19 cellular contexts compared by ENCODE assay signal in genomic region chr13:64767054-64767453, GRCh38.
DNase-seq lines count a peak whose midpoint lies in the region; ATAC-seq, FAIRE-seq and TF ChIP-seq lines count a peak whose summit lies in the region.
"Had no signal": no experiment of that assay in that cellular context is flagged by ENCODE, and none has a peak within 500 bp of the region (broad histone marks: within the 10 kb centered on the region; RNA-seq: fewer than 3 reads in every experiment).

No MANE protein-coding gene starts in this region.

- FAIRE-seq in endothelial cell of umbilical vein (lab: Jason Lieb, UNC) = no peak
- FAIRE-seq: GM12878, GM18507 had no signal

- H2AFZ ChIP-seq in endothelial cell of umbilical vein (ENCODE audit: low read depth, low read length) = peak overlapping the region; percentile 83

- peaks cover 21% of the 10 kb centered on the region for H3K4me1 ChIP-seq in endothelial cell of umbilical vein (ENCODE audit: control insufficient read depth, extremely low read depth, insufficient read depth, low read length)

- H3K4me3 Mint-ChIP-seq in WTC11 = no peak overlapping the region
- H3K4me3 Mint-ChIP-seq in activated T-helper 17 cell treated with anti-CD3 and anti-CD28 coated beads, Interleukin-2, amount 50 U/mL, for 72 hours = no peak overlapping the region
- H3K4me3 Mint-ChIP-seq: B cell; CD4-positive, alpha-beta T cell; HFFc6 had no signal

- DNase-seq in G401 (ENCODE audit: low spot score) (peak; percentile 51), NCI-H1694 treated with DMSO at 0.1 percent for 48 hours (lab: John Stamatoyannopoulos, UW) (peak; percentile 1), WTC11 (ENCODE audit: low spot score) (no peak), endothelial cell of umbilical vein (ENCODE audit: low read depth, low spot score) (no peak), AML-193 (lab: John Stamatoyannopoulos, UW) (no peak)
- DNase-seq: 8988T; C1 segment of cervical spinal cord; Calu3; CD4-positive, alpha-beta T cell; DMS 273 treated with DMSO at 0.1 percent for 48 hours; HCEC 1CT; HFFc6 had no signal

- no peaks in the 10 kb centered on the region for H3K9me1 ChIP-seq in endothelial cell of umbilical vein (replicated peaks; ENCODE audit: control insufficient read depth, extremely low read depth, insufficient read depth, low read length)

- H3K79me2 ChIP-seq in endothelial cell of umbilical vein (ENCODE audit: control insufficient read depth, insufficient read depth, low read length) = no peaks in the 10 kb centered on the region

- no peak for ATAC-seq in WTC11
- ATAC-seq in HG02852 (IDR thresholded peaks at IDR 0.05; ENCODE audit: unreplicated experiment) = no peak
- ATAC-seq in activated T-helper 17 cell treated with anti-CD3 and anti-CD28 coated beads, Interleukin-2, amount 50 U/mL, for 72 hours (replicated peaks) = no peak
- no peak for ATAC-seq in GM21423 (IDR thresholded peaks at IDR 0.05; ENCODE audit: unreplicated experiment)
- ATAC-seq: GM12878 had no signal

- no peaks in the 10 kb centered on the region for H3K36me3 ChIP-seq in endothelial cell of umbilical vein (ENCODE audit: control insufficient read depth in 2 of 2, extremely low read depth in 1 of 2, insufficient read depth in 2 of 2, low read length in 2 of 2)

- TF ChIP-seq CTCF in WTC11 (IDR thresholded peaks at IDR 0.05) (no peak), endothelial cell of umbilical vein (IDR thresholded peaks at IDR 0.05; ENCODE audit: extremely low read depth in 1 of 2, insufficient read depth in 1 of 2, low read depth in 1 of 2, low read length in 2 of 2) (no peak)

- dilution Hi-C loops in endothelial cell of umbilical vein (cut with MboI; ENCODE audit: extremely low pct_ligation_motif_present, low sequenced_read_pairs) = no loop called here

- CTCF ChIA-PET in WTC11 (lab: Charles Lee) = interaction anchor here (1.0 kb wide), 1 partner anchor 9 kb away, joined by 3 read pairs; no protein-coding TSS in a partner anchor
- CTCF ChIA-PET in endothelial cell of umbilical vein (lab: Charles Lee) = no interaction called here

- no peak for TF ChIP-seq POLR2A in endothelial cell of umbilical vein (IDR thresholded peaks at IDR 0.05; ENCODE audit: low read depth, low read length)

- peak overlapping the region; percentile 62 for H3K4me2 ChIP-seq in endothelial cell of umbilical vein (ENCODE audit: insufficient read depth, low read length)

- H3K27me3 ChIP-seq in endothelial cell of umbilical vein (ENCODE audit: control insufficient read depth in 2 of 2, insufficient read depth in 2 of 2, low read length in 2 of 2) = no peaks in the 10 kb centered on the region

- intact Hi-C loops in endothelial cell of umbilical vein (cut with micrococcal nuclease) = no loop called here

- H3K36me3 Mint-ChIP-seq in WTC11 = 0 out of 2 replicates have a peak, but pooled peaks cover 3% of the 10 kb centered on the region
- H3K36me3 Mint-ChIP-seq in activated T-helper 17 cell treated with anti-CD3 and anti-CD28 coated beads, Interleukin-2, amount 50 U/mL, for 72 hours (ENCODE audit: low read depth) = no peaks in the 10 kb centered on the region

- POLR2A ChIA-PET in WTC11 (lab: Charles Lee) = no interaction called here
- POLR2A ChIA-PET in endothelial cell of umbilical vein (lab: Charles Lee) = no interaction called here

- H3K4me3 ChIP-seq in endothelial cell of umbilical vein (replicated peaks in 1 of 3; ENCODE audit: insufficient read depth in 1 of 3, low read depth in 1 of 3, low read length in 3 of 3) = no peak overlapping the region
- H3K4me3 ChIP-seq: GM12878 had no signal

- H3K27ac Mint-ChIP-seq in WTC11 = peak overlapping the region; percentile 10; the same call in 1 of the 2 replicates
- H3K27ac Mint-ChIP-seq in activated T-helper 17 cell treated with anti-CD3 and anti-CD28 coated beads, Interleukin-2, amount 50 U/mL, for 72 hours = no peak overlapping the region
- H3K27ac Mint-ChIP-seq: B cell; CD4-positive, alpha-beta T cell; HFFc6 had no signal

- H3K4me1 Mint-ChIP-seq in WTC11 = peaks cover 8% of the 10 kb centered on the region
- H3K4me1 Mint-ChIP-seq in activated T-helper 17 cell treated with anti-CD3 and anti-CD28 coated beads, Interleukin-2, amount 50 U/mL, for 72 hours = no peaks in the 10 kb centered on the region
- H3K4me1 Mint-ChIP-seq: B cell had no signal

- peak overlapping the region; percentile 11 for H3K27ac ChIP-seq in endothelial cell of umbilical vein (ENCODE audit: insufficient read depth, low read depth, low read length)
- H3K27ac ChIP-seq: HL-60 had no signal

- in situ Hi-C loops in G401 (cut with HindIII; ENCODE audit: low sequenced_read_pairs) = no loop called here

- no TSS peak for BruUV-seq in endothelial cell of umbilical vein (replicated peaks; lab: Mats Ljungman, UMichigan)

- H4K20me1 ChIP-seq in endothelial cell of umbilical vein (replicated peaks; ENCODE audit: control insufficient read depth, extremely low read depth, insufficient read depth, low read length) = no peaks in the 10 kb centered on the region

- H3K9me3 ChIP-seq in endothelial cell of umbilical vein (replicated peaks; ENCODE audit: control insufficient read depth, insufficient read depth, low read length) = no peaks in the 10 kb centered on the region

- H3K9ac ChIP-seq in endothelial cell of umbilical vein (replicated peaks; ENCODE audit: extremely low read depth, insufficient read depth, low read length) = no peak overlapping the region

- peaks cover 28% of the 10 kb centered on the region for H3K9me3 Mint-ChIP-seq in WTC11
- peaks cover 19% of the 10 kb centered on the region for H3K9me3 Mint-ChIP-seq in activated T-helper 17 cell treated with anti-CD3 and anti-CD28 coated beads, Interleukin-2, amount 50 U/mL, for 72 hours
- H3K9me3 Mint-ChIP-seq: HFFc6 had no signal

- H3K27me3 Mint-ChIP-seq in WTC11 (ENCODE audit: low read depth) = no peaks in the 10 kb centered on the region
- no peaks in the 10 kb centered on the region for H3K27me3 Mint-ChIP-seq in activated T-helper 17 cell treated with anti-CD3 and anti-CD28 coated beads, Interleukin-2, amount 50 U/mL, for 72 hours
- H3K27me3 Mint-ChIP-seq: B cell; CD4-positive, alpha-beta T cell had no signal

TF ChIP-seq in WTC11, 78 proteins besides CTCF, POLR2A, EP300 and RAD21:
- no peak for TF ChIP-seq ZNF317 (CRISPR knock-in tag; IDR thresholded peaks at IDR 0.05; ENCODE audit: borderline replicate concordance, low read depth)
- TF ChIP-seq CBFB (CRISPR knock-in tag; IDR thresholded peaks at IDR 0.05; ENCODE audit: low read depth) = no peak
- no peak for TF ChIP-seq NFYB (CRISPR knock-in tag; conservative IDR thresholded peaks at IDR 0.05; ENCODE audit: low read depth)
- TF ChIP-seq ZBTB43 (CRISPR knock-in tag; IDR thresholded peaks at IDR 0.05) = no peak

TF ChIP-seq in endothelial cell of umbilical vein, 7 proteins besides CTCF, POLR2A, EP300 and RAD21:
- TF ChIP-seq JUN (IDR thresholded peaks at IDR 0.05; ENCODE audit: borderline replicate concordance, insufficient read depth, insufficient read length, low read depth) = no peak
- TF ChIP-seq GATA2 (IDR thresholded peaks at IDR 0.05; ENCODE audit: insufficient read depth, insufficient read length, low read depth, low read length) = no peak
- TF ChIP-seq POLR2AphosphoS5 (IDR thresholded peaks at IDR 0.05; ENCODE audit: insufficient read depth, low read depth, low read length) = no peak
- TF ChIP-seq FOS (IDR thresholded peaks at IDR 0.05; ENCODE audit: borderline replicate concordance, insufficient read depth, low read length) = no peak
- no peak for TF ChIP-seq EZH2 (IDR thresholded peaks at IDR 0.05; ENCODE audit: borderline replicate concordance, low read depth, low read length, severe bottlenecking)
- TF ChIP-seq MYC (IDR thresholded peaks at IDR 0.05; ENCODE audit: low read depth, low read length) = no peak
- TF ChIP-seq MAX (IDR thresholded peaks at IDR 0.05; ENCODE audit: insufficient read depth, insufficient read length) = no peak

Comparison
In these comparisons a context has a peak if more than half of its experiments do, and no peak if none do; other contexts are left out.
1. DNase-seq: peak in G401 (single experiment) and NCI-H1694 treated with DMSO at 0.1 percent for 48 hours (single experiment); none in WTC11 (single experiment), endothelial cell of umbilical vein (single experiment) and AML-193 (0 of 2).